14 cellular contexts compared by ENCODE assay signal in the genomic region with DNA sequence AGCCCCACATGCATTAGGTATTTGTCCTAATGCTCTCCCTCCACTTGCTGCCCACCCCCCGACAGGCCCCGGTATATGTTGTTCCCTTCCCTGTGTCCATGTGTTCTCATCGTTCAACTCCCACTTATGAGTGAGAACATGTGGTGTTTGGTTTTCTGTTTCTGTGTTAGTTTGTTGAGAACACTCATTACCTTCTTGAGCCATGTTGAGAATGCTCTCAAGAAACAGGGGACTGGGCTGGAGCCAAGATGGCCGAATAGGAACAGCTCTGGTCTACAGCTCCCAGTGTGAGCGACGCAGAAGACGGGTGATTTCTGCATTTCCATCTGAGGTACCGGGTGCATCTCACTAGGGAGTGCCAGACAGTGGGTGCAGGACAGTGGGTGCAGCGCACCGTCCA. TPM values are rescaled to one million over a fixed set of nuclear protein-coding genes. Genes with fewer than 3 reads are reported as not detected.
"Had no signal": no experiment of that assay in that cellular context is flagged by ENCODE, and none has a peak within 500 bp of the region (broad histone marks: within the 10 kb centered on the region; RNA-seq: fewer than 3 reads in every experiment).

No MANE protein-coding gene starts in this region.

RNA-seq across cellular contexts. Expression of gene OR13H1, which starts 8.6 kb away (rescaled TPM):
- total RNA-seq: stomach, subcutaneous adipose tissue, suprapubic skin, temporal lobe, testis, thoracic aorta, thyroid gland, tibial nerve, transverse colon, ureter, urinary bladder, uterus, vagina had no signal
- polyA plus RNA-seq: stomach, thymus, urinary bladder had no signal
